In the genomic region with DNA sequence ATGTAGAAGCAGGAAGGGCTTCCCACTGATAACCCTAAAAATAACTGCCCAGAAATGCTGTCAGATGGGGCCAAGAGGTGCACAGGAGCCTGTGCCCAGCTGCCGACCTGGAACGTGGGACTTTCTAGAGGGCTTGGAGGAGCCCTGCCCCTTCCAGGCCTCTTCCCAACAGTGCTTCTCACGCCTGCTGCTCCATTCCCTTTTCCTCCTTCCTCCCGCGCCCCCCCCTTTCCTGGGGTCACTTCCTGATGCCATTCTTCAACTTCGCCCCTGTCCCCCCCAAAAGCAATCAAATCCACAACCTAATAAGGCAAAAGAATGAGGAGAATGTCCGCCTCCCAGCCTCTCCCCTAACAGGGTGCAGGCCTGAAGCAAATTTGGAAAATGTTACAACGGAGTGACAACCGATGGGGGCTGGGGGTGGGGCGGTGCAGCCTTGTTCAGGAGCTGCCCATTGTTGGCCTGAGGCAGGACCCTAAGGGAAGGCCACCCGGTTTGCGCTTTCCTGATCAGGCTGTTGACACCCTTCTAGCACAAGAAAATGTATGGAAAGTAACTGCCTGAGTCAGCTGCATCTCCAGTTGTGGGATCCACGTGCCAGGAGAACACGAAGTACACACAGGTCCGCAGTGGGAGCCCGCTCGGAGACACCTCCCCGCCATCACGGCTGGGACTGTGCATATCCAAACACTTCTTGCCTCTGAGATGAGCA, we compare ENCODE assay signal across 8 cellular contexts. TPM values are rescaled to one million over a fixed set of nuclear protein-coding genes. Genes with fewer than 3 reads are reported as not detected.
A peak's percentile ranks its signal among the peaks of the same experiment; 100 is the strongest.
DNase-seq lines count a peak whose midpoint lies in the region; ATAC-seq and TF ChIP-seq lines count a peak whose summit lies in the region.

No MANE protein-coding gene starts in this region.

- H3K27ac ChIP-seq in stomach smooth muscle (ENCODE audit: low read length), result peak overlapping the region; percentile 89

- H3K4me1 ChIP-seq in stomach smooth muscle (ENCODE audit: control insufficient read depth, insufficient read depth, low read length), result peaks cover 92% of the 10 kb centered on the region

- no peak for ATAC-seq in HG03039 (IDR thresholded peaks at IDR 0.05; ENCODE audit: unreplicated experiment)

- no peak for TF ChIP-seq CTCF in brain (conservative IDR thresholded peaks at IDR 0.05)

- no peaks in the 10 kb centered on the region for H3K9me3 ChIP-seq in stomach smooth muscle (ENCODE audit: control insufficient read depth in 2 of 2, low read length in 2 of 2)

- H3K27me3 ChIP-seq in stomach smooth muscle (ENCODE audit: control insufficient read depth in 1 of 2, insufficient read depth in 2 of 2, low read length in 2 of 2), result no peaks in the 10 kb centered on the region

- peak overlapping the region; percentile 15 to 79 (median 63) for H3K4me3 Mint-ChIP-seq in brain

- H3K36me3 ChIP-seq in stomach smooth muscle (ENCODE audit: control insufficient read depth in 2 of 2, insufficient read depth in 2 of 2, low read length in 2 of 2), result peaks cover 0 to 2% of the 10 kb centered on the region in 2 donors

- H3K27ac Mint-ChIP-seq in brain, result peak overlapping the region; percentile 81 to 97 (median 92)

- no peaks in the 10 kb centered on the region for H3K9me3 Mint-ChIP-seq in brain

- DNase-seq in HS-27A (ENCODE audit: low read depth) (peak; percentile 98), kidney tubule cell (ENCODE audit: low spot score) (peak; percentile 62), DMS114 treated with DMSO at 0.1 percent for 48 hours (lab: John Stamatoyannopoulos, UW; ENCODE audit: unreplicated experiment) (no peak), NCI-H2029 (lab: John Stamatoyannopoulos, UW) (no peak), GDM1 (lab: John Stamatoyannopoulos, UW) (no peak)

- peak overlapping the region; percentile 19 to 55 for H3K9ac ChIP-seq in stomach smooth muscle (ENCODE audit: low read length in 2 of 2)

- peaks cover 15% of the 10 kb centered on the region for H3K36me3 Mint-ChIP-seq in brain

- H3K4me3 ChIP-seq in stomach smooth muscle (ENCODE audit: low read length in 2 of 2), result peak overlapping the region in 1 of 2 donors; percentile 44

- H3K4me1 Mint-ChIP-seq in brain, result peaks cover 96% of the 10 kb centered on the region

- no peaks in the 10 kb centered on the region for H3K27me3 Mint-ChIP-seq in brain

RNA-seq across cellular contexts. Expression of a gene that starts 18.7 kb away (rescaled TPM):
- 379 TPM for polyA plus RNA-seq in brain (ENCODE audit: insufficient read depth, low read depth, low replicate concordance)

RNA-seq across cellular contexts. Expression of a gene that starts 47.1 kb away (rescaled TPM):
- polyA plus RNA-seq in brain (ENCODE audit: insufficient read depth, low read depth, low replicate concordance), result 367 TPM

RNA-seq across cellular contexts. Expression of a gene that starts 48.4 kb away (rescaled TPM):
- polyA plus RNA-seq in brain (ENCODE audit: insufficient read depth, low read depth, low replicate concordance), result 1.4 TPM

Comparison
In these comparisons a context has a peak if more than half of its experiments do, and no peak if none do; other contexts are left out.
1. DNase-seq: peak in HS-27A (single experiment) and kidney tubule cell (single experiment); none in DMS114 treated with DMSO at 0.1 percent for 48 hours (single experiment), NCI-H2029 (single experiment) and GDM1 (single experiment).